ENCODE assay signal across 1 cellular context in genomic region chr1:229011022-229011421, GRCh38.
TF ChIP-seq lines count a peak whose summit lies in the region.

No MANE protein-coding gene starts in this region.

TF ChIP-seq in HEK293, 187 proteins besides CTCF, POLR2A, EP300 and RAD21 (continued from another document):
- 0 out of 2 replicates have a peak, but pooled peaks have one; percentile 36 for TF ChIP-seq ZNF18 (tag by site-specific recombination; IDR thresholded peaks at IDR 0.05)
- 0 out of 2 replicates have a peak, but pooled peaks have one; percentile 11 for TF ChIP-seq ZBTB1 (tag by site-specific recombination; IDR thresholded peaks at IDR 0.05)
- TF ChIP-seq GLI2 (tag by site-specific recombination; IDR thresholded peaks at IDR 0.05; ENCODE audit: borderline replicate concordance, low read depth): 0 out of 2 replicates have a peak, but pooled peaks have one; percentile 12
- TF ChIP-seq ZNF747 (tag by site-specific recombination; IDR thresholded peaks at IDR 0.05): no peak
- no peak for TF ChIP-seq ZNF394 (tag by site-specific recombination; IDR thresholded peaks at IDR 0.05; ENCODE audit: borderline replicate concordance)
- peak; percentile 65 for TF ChIP-seq PRDM6 (tag by site-specific recombination; IDR thresholded peaks at IDR 0.05)
- TF ChIP-seq ZSCAN18 (tag by site-specific recombination; IDR thresholded peaks at IDR 0.05): no peak
